ENCODE assay signal across 1 cellular context in genomic region chr4:113761682-113762060, GRCh38.
TF ChIP-seq lines count a peak whose summit lies in the region.

Gene CAMK2D (minus strand): TSS chr4:113761738. CDS start chr4:113761068, 670 bp downstream.

TF ChIP-seq in HepG2, 621 proteins besides CTCF, POLR2A, EP300 and RAD21 (continued from another document and continues in another):
- TF ChIP-seq MYPOP (CRISPR knock-in tag; IDR thresholded peaks at IDR 0.05) (no peak), FOXC1 (CRISPR knock-in tag; IDR thresholded peaks at IDR 0.05; ENCODE audit: borderline replicate concordance) (no peak), ZNF263 (CRISPR knock-in tag; IDR thresholded peaks at IDR 0.05) (0 out of 2 replicates have a peak, but pooled peaks have one; percentile 1), ZBTB42 (CRISPR knock-in tag; IDR thresholded peaks at IDR 0.05) (no peak), ZFP82 (CRISPR knock-in tag; IDR thresholded peaks at IDR 0.05; ENCODE audit: borderline replicate concordance) (no peak), PATZ1 (CRISPR knock-in tag; IDR thresholded peaks at IDR 0.05) (peak; percentile 94), ZBED4 (CRISPR knock-in tag; IDR thresholded peaks at IDR 0.05; ENCODE audit: borderline replicate concordance) (0 out of 2 replicates have a peak, but pooled peaks have one; percentile 36), KDM1A (CRISPR knock-in tag; IDR thresholded peaks at IDR 0.05) (0 out of 2 replicates have a peak, but pooled peaks have one; percentile 38), ARID4A (CRISPR knock-in tag; IDR thresholded peaks at IDR 0.05; ENCODE audit: borderline replicate concordance) (peak; percentile 47; the same call in 1 of the 2 replicates), AGO2 (optimal IDR thresholded peaks at IDR 0.05; ENCODE audit: low read depth, low read length) (no peak), ZNF740 (CRISPR knock-in tag; IDR thresholded peaks at IDR 0.05) (peak; percentile 79), ATF6 (CRISPR knock-in tag; conservative IDR thresholded peaks at IDR 0.05) (0 out of 2 replicates have a peak, but pooled peaks have one; percentile 78), SKIL (CRISPR knock-in tag; IDR thresholded peaks at IDR 0.05; ENCODE audit: borderline replicate concordance) (peak; percentile 60; the same call in 1 of the 2 replicates), ZNF589 (CRISPR knock-in tag; conservative IDR thresholded peaks at IDR 0.05) (no peak), NPAS2 (CRISPR knock-in tag; IDR thresholded peaks at IDR 0.05; ENCODE audit: borderline replicate concordance) (no peak), GABPB1 (CRISPR knock-in tag; IDR thresholded peaks at IDR 0.05) (peak; percentile 43; the same call in 1 of the 2 replicates), PHF20 (CRISPR knock-in tag; IDR thresholded peaks at IDR 0.05) (no peak), MYC (CRISPR knock-in tag; IDR thresholded peaks at IDR 0.05; ENCODE audit: borderline replicate concordance) (peak; percentile 46; the same call in 1 of the 2 replicates), RFX5 (IDR thresholded peaks at IDR 0.05; ENCODE audit: low read depth, low read length) (no peak), ASH2L (IDR thresholded peaks at IDR 0.05; ENCODE audit: insufficient read length, low read depth, low read length) (peak; percentile 31), IKZF1 (IDR thresholded peaks at IDR 0.05) (no peak), NFE2 (CRISPR knock-in tag; IDR thresholded peaks at IDR 0.05) (no peak), GPBP1L1 (CRISPR knock-in tag; IDR thresholded peaks at IDR 0.05) (no peak), ZNF616 (CRISPR knock-in tag; IDR thresholded peaks at IDR 0.05; ENCODE audit: low read depth) (0 out of 2 replicates have a peak, but pooled peaks have one; percentile 12), CCDC6 (CRISPR knock-in tag; IDR thresholded peaks at IDR 0.05) (peak; percentile 69; the same call in 1 of the 2 replicates), TSC22D2 (CRISPR knock-in tag; IDR thresholded peaks at IDR 0.05; ENCODE audit: borderline replicate concordance) (no peak), ZBTB7A (CRISPR knock-in tag; IDR thresholded peaks at IDR 0.05) (peak; percentile 95), MLXIP (CRISPR knock-in tag; IDR thresholded peaks at IDR 0.05; ENCODE audit: borderline replicate concordance) (no peak), ZBTB25 (CRISPR knock-in tag; IDR thresholded peaks at IDR 0.05) (0 out of 2 replicates have a peak, but pooled peaks have one; percentile 24), ZNF781 (CRISPR knock-in tag; IDR thresholded peaks at IDR 0.05; ENCODE audit: borderline replicate concordance, not compliant biosample characterization) (no peak)
